8 cellular contexts compared by ENCODE assay signal in genomic region chr3:108590443-108590842, GRCh38. TPM values are rescaled to one million over a fixed set of nuclear protein-coding genes. Genes with fewer than 3 reads are reported as not detected.
A peak's percentile ranks its signal among the peaks of the same experiment; 100 is the strongest.
DNase-seq lines count a peak whose midpoint lies in the region; ATAC-seq, FAIRE-seq and TF ChIP-seq lines count a peak whose summit lies in the region.

No MANE protein-coding gene starts in this region.

- no peaks in the 10 kb centered on the region for H4K20me1 ChIP-seq in keratinocyte (ENCODE audit: control insufficient read depth, extremely low read depth, insufficient read depth, low read length)

- peaks cover 37% of the 10 kb centered on the region for H3K79me2 ChIP-seq in keratinocyte (ENCODE audit: control insufficient read depth, insufficient read depth, low read length)

- H3K27me3 ChIP-seq in keratinocyte (ENCODE audit: control insufficient read depth, extremely low read depth, insufficient read depth, low read length) = no peaks in the 10 kb centered on the region
- no peaks in the 10 kb centered on the region for H3K27me3 ChIP-seq in tibial nerve

- no peak for TF ChIP-seq EP300 in tibial nerve (IDR thresholded peaks at IDR 0.05)

- ATAC-seq in activated B cell treated with CpG ODN at 0.5 μM for 24 hours (ENCODE audit: low read depth) (no peak), HG03460 (IDR thresholded peaks at IDR 0.05; ENCODE audit: unreplicated experiment) (no peak), GM19023 (IDR thresholded peaks at IDR 0.05; ENCODE audit: unreplicated experiment) (no peak)

- peak overlapping the region; percentile 97 for H3K4me3 Mint-ChIP-seq in activated B cell treated with CpG ODN at 0.5 μM for 24 hours

- peak; percentile 11 for DNase-seq in A172 (ENCODE audit: low spot score)
- DNase-seq in GM12865 (ENCODE audit: low read depth) = peak; percentile 9
- DNase-seq in activated B cell treated with CpG ODN at 0.5 μM for 24 hours = no peak
- DNase-seq in keratinocyte (ENCODE audit: low read depth, low spot score) = no peak
- DNase-seq in tibial nerve (ENCODE audit: low spot score in 2 of 2) = no peak
- no peak for DNase-seq in NCI-H2196 treated with DMSO at 0.1 percent for 48 hours (lab: John Stamatoyannopoulos, UW; ENCODE audit: unreplicated experiment)

- no peak for FAIRE-seq in keratinocyte (lab: Jason Lieb, UNC)

- H3K9me3 ChIP-seq in keratinocyte (ENCODE audit: control insufficient read depth, low read depth, low read length) (no peaks in the 10 kb centered on the region), tibial nerve (no peaks in the 10 kb centered on the region)

- peak overlapping the region; percentile 100 for H3K27ac Mint-ChIP-seq in activated B cell treated with CpG ODN at 0.5 μM for 24 hours

- H3K9me3 Mint-ChIP-seq in activated B cell treated with CpG ODN at 0.5 μM for 24 hours = no peaks in the 10 kb centered on the region

- no peak for TF ChIP-seq CTCF in GM12865 (IDR thresholded peaks at IDR 0.05; ENCODE audit: insufficient read depth, low read depth, low read length, missing control alignments)
- no peak for TF ChIP-seq CTCF in activated B cell treated with CpG ODN at 0.5 μM for 24 hours (IDR thresholded peaks at IDR 0.05)
- TF ChIP-seq CTCF in keratinocyte (optimal IDR thresholded peaks at IDR 0.05 in 1 of 3, IDR thresholded peaks at IDR 0.05 in 1 of 3, conservative IDR thresholded peaks at IDR 0.05 in 1 of 3; ENCODE audit: extremely low read depth in 1 of 3, insufficient read depth in 2 of 3, low read length in 3 of 3) = no peak
- no peak for TF ChIP-seq CTCF in tibial nerve (IDR thresholded peaks at IDR 0.05)

- WGBS in tibial nerve, 2 donors = 17 to 18% methylated on average over 4 of the region's 4 CpGs

- dilution Hi-C loops in keratinocyte (cut with MboI; ENCODE audit: extremely low pct_ligation_motif_present, low sequenced_read_pairs) = no loop called here

- H3K9me1 ChIP-seq in keratinocyte (ENCODE audit: control insufficient read depth, extremely low read depth, insufficient read depth, low read length) = no peaks in the 10 kb centered on the region

- peaks cover 12% of the 10 kb centered on the region for H3K36me3 Mint-ChIP-seq in activated B cell treated with CpG ODN at 0.5 μM for 24 hours (ENCODE audit: low read depth)

- H3K4me1 ChIP-seq in keratinocyte (ENCODE audit: control insufficient read depth, extremely low read depth, insufficient read depth, low read length) (peaks cover 14% of the 10 kb centered on the region), tibial nerve (peaks cover 0 to 30% (median 5%) of the 10 kb centered on the region in 4 donors)

- CTCF ChIA-PET in activated B cell treated with CpG ODN at 0.5 μM for 24 hours (lab: Charles Lee) = interaction anchor here (1.0 to 4.1 kb wide), 4 partner anchors 10 to 79 kb away, joined by 3 to 12 read pairs (median 5); no protein-coding TSS in a partner anchor

- no peak for TF ChIP-seq POLR2A in tibial nerve (IDR thresholded peaks at IDR 0.05)

- H3K4me3 ChIP-seq in GM12865 (ENCODE audit: low read depth, low read length) = peak overlapping the region; percentile 97
- H3K4me3 ChIP-seq in keratinocyte (ENCODE audit: control insufficient read depth in 2 of 3, extremely low read depth in 1 of 3, insufficient read depth in 2 of 3, low read depth in 1 of 3, low read length in 3 of 3) = peak overlapping the region in 2 of 3 experiments; percentile 88 to 96
- peak overlapping the region; percentile 54 to 87 (median 73) for H3K4me3 ChIP-seq in tibial nerve

- peak overlapping the region; percentile 96 for H3K9ac ChIP-seq in keratinocyte (ENCODE audit: control insufficient read depth, extremely low read depth, insufficient read depth, low read length)

- intact Hi-C loops in activated B cell treated with CpG ODN at 0.5 μM for 24 hours (cut with micrococcal nuclease) = no loop called here

- POLR2A ChIA-PET in activated B cell treated with CpG ODN at 0.5 μM for 24 hours (lab: Charles Lee) = interaction anchor here (1.8 to 5.7 kb wide), 5 partner anchors 11 to 1159 kb away, joined by 4 to 96 read pairs (median 8); partner anchors contain the start of gene BBX

- peak overlapping the region; percentile 78 for H3K4me2 ChIP-seq in keratinocyte (ENCODE audit: control insufficient read depth, extremely low read depth, insufficient read depth, low read depth, low read length)

- H2AFZ ChIP-seq in keratinocyte (ENCODE audit: control insufficient read depth, low read length) = peak overlapping the region; percentile 57

- no peaks in the 10 kb centered on the region for H3K36me3 ChIP-seq in keratinocyte (ENCODE audit: control insufficient read depth in 2 of 2, extremely low read depth in 1 of 2, insufficient read depth in 2 of 2, low read length in 2 of 2)
- H3K36me3 ChIP-seq in tibial nerve = no peaks in the 10 kb centered on the region

- H3K4me1 Mint-ChIP-seq in activated B cell treated with CpG ODN at 0.5 μM for 24 hours = peaks cover 33% of the 10 kb centered on the region

- H3K27ac ChIP-seq in keratinocyte (ENCODE audit: control insufficient read depth, insufficient read depth, low read length) = peak overlapping the region; percentile 99
- H3K27ac ChIP-seq in tibial nerve = no peak overlapping the region

- no peaks in the 10 kb centered on the region for H3K27me3 Mint-ChIP-seq in activated B cell treated with CpG ODN at 0.5 μM for 24 hours

RNA-seq across cellular contexts. Expression of gene DZIP3, which starts 0.9 kb away (rescaled TPM):
- 19.4 and 19.8 TPM in 2 replicates for total RNA-seq in A172 (2014; rRNA removed; shearing (Covaris generic))
- total RNA-seq in activated B cell treated with CpG ODN at 0.5 μM for 24 hours (15.5 and 16.7 TPM in 2 replicates), tibial nerve (10 to 100 TPM in 2 of 4 donors, 1 to 10 TPM in 2; 7.5 to 12.0 (median 10.1) TPM)
- polyA plus RNA-seq in keratinocyte = 2.1 to 3.9 TPM (median 2.8 TPM) in 3 replicates
- polyA plus RNA-seq in keratinocyte (2011; ENCODE audit: low read depth) = 2.0 TPM
- polyA plus RNA-seq in keratinocyte (2011; cell fraction: cytosol; rRNA removed) = 1.0 and 2.1 TPM in 2 replicates
- polyA plus RNA-seq in keratinocyte (2011; cell fraction: nucleus; rRNA removed) = 4.6 and 6.1 TPM in 2 replicates
- 0.75 and 2.1 TPM in 2 replicates for polyA plus RNA-seq in keratinocyte (2012; ENCODE audit: low replicate concordance)
- 0.39 to 4.6 TPM (median 2.0 TPM) in 3 replicates for polyA minus RNA-seq in keratinocyte
- 1.3 TPM for polyA minus RNA-seq in keratinocyte (2011; cell fraction: cytosol; rRNA and poly(A)+ RNA removed)
- 3.0 and 5.9 TPM in 2 replicates for polyA minus RNA-seq in keratinocyte (2011; cell fraction: nucleus; rRNA and poly(A)+ RNA removed)

RNA-seq across cellular contexts. Expression of gene CIP2A, which starts 1.2 kb away (rescaled TPM):
- 60.7 and 75.9 TPM in 2 replicates for total RNA-seq in A172 (2014; rRNA removed; shearing (Covaris generic))
- total RNA-seq in activated B cell treated with CpG ODN at 0.5 μM for 24 hours (11.3 and 13.1 TPM in 2 replicates), tibial nerve (1 to 10 TPM; 2.7 to 5.7 (median 5.3) TPM)
- 2.3 to 9.9 TPM (median 7.7 TPM) in 3 replicates for polyA plus RNA-seq in keratinocyte
- polyA plus RNA-seq in keratinocyte (2011; ENCODE audit: low read depth) = 1.1 TPM
- 3.2 and 4.1 TPM in 2 replicates for polyA plus RNA-seq in keratinocyte (2011; cell fraction: cytosol; rRNA removed)
- 5.0 and 5.9 TPM in 2 replicates for polyA plus RNA-seq in keratinocyte (2011; cell fraction: nucleus; rRNA removed)
- polyA plus RNA-seq in keratinocyte (2012; ENCODE audit: low replicate concordance) = 0.51 and 7.6 TPM in 2 replicates
- 8.6 to 24.2 TPM (median 10.0 TPM) in 3 replicates for polyA minus RNA-seq in keratinocyte
- polyA minus RNA-seq in keratinocyte (2011; cell fraction: cytosol; rRNA and poly(A)+ RNA removed) = 2.5 TPM
- 5.1 and 9.1 TPM in 2 replicates for polyA minus RNA-seq in keratinocyte (2011; cell fraction: nucleus; rRNA and poly(A)+ RNA removed)

Comparison
In these comparisons a context has a peak if more than half of its experiments do, and no peak if none do; other contexts are left out.
1. DNase-seq: peak in A172 (single experiment) and GM12865 (single experiment); none in activated B cell treated with CpG ODN at 0.5 μM for 24 hours (single experiment), keratinocyte (single experiment), tibial nerve (0 of 2) and NCI-H2196 treated with DMSO at 0.1 percent for 48 hours (single experiment).
2. Peak in every context shown above with its lines, with median percentiles within 50 percentile points of each other: H3K4me3 ChIP-seq.